Comparison of ENCODE assay signal across 8 cellular contexts in the genomic region with DNA sequence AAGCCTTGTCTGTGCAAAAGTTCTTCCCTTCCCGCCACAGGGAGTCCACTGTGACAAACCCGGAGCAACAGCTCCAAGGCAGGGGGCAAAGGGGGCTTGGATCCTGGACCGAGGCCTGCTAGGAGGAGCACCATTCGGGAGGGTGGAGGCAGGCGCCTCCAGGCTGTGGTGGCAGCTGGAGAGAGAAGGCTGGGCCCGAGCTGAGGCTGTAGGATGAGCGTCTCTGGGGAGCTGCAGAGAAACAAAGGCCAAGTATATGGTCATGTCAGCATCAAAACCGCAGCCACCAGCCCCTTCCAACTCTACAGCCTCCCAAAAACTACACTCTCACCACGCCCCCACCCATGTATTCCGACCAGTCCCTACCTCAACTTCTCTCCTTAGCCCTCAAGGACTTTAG. TPM values are rescaled to one million over a fixed set of nuclear protein-coding genes. Genes with fewer than 3 reads are reported as not detected.
DNase-seq lines count a peak whose midpoint lies in the region; ATAC-seq and TF ChIP-seq lines count a peak whose summit lies in the region.

No MANE protein-coding gene starts in this region.

- H4K20me1 ChIP-seq in MM.1S (ENCODE audit: insufficient read depth, low read length): no peaks in the 10 kb centered on the region

- H3K4me3 ChIP-seq in AG10803 (ENCODE audit: low read length) (peak overlapping the region; percentile 79), MM.1S (ENCODE audit: low read length) (peak overlapping the region; percentile 84)
- peak overlapping the region; percentile 89 for H3K4me3 ChIP-seq in naive thymus-derived CD4-positive, alpha-beta T cell (ENCODE audit: low read length)

- peak overlapping the region; percentile 92 for H3K9ac ChIP-seq in MM.1S (ENCODE audit: low read length)

- H3K36me3 ChIP-seq in MM.1S (replicated peaks; ENCODE audit: insufficient read depth, low read length): peaks cover 8% of the 10 kb centered on the region; the same call in 1 of the 2 replicates
- H3K36me3 ChIP-seq in naive thymus-derived CD4-positive, alpha-beta T cell (ENCODE audit: control insufficient read depth in 2 of 3, insufficient read depth in 3 of 3, low read length in 3 of 3): peaks cover 0 to 30% (median 0%) of the 10 kb centered on the region in 3 experiments

- 0 out of 2 replicates have a peak, but pooled peaks cover 4% of the 10 kb centered on the region for H3K27me3 ChIP-seq in MM.1S (replicated peaks; ENCODE audit: insufficient read depth, low read length)
- H3K27me3 ChIP-seq in naive thymus-derived CD4-positive, alpha-beta T cell (ENCODE audit: control insufficient read depth in 2 of 2, insufficient read depth in 2 of 2, low read length in 2 of 2): no peaks in the 10 kb centered on the region

- peak overlapping the region; percentile 88 for H3K4me3 Mint-ChIP-seq in dendritic cell treated with granulocyte-macrophage colony-stimulating factor and Interleukin-4, amounts not matched to agents 40 ng/mL and 50 ng/mL, for 4 days
- peak overlapping the region; percentile 92 to 99 (median 98) for H3K4me3 Mint-ChIP-seq in naive thymus-derived CD4-positive, alpha-beta T cell

- intact Hi-C loops in dendritic cell treated with granulocyte-macrophage colony-stimulating factor and Interleukin-4, amounts not matched to agents 40 ng/mL and 50 ng/mL, for 4 days (cut with micrococcal nuclease): no loop called here
- intact Hi-C loops in naive thymus-derived CD4-positive, alpha-beta T cell (cut with micrococcal nuclease): loop anchor here (1.0 to 5.0 kb wide), 2 partner anchors 9 to 1893 kb away; a partner anchor contains a TSS

- H3K27ac Mint-ChIP-seq in dendritic cell treated with granulocyte-macrophage colony-stimulating factor and Interleukin-4, amounts not matched to agents 40 ng/mL and 50 ng/mL, for 4 days: peak overlapping the region; percentile 99
- peak overlapping the region; percentile 95 to 100 (median 99) for H3K27ac Mint-ChIP-seq in naive thymus-derived CD4-positive, alpha-beta T cell

- H3K27me3 Mint-ChIP-seq in dendritic cell treated with granulocyte-macrophage colony-stimulating factor and Interleukin-4, amounts not matched to agents 40 ng/mL and 50 ng/mL, for 4 days: no peaks in the 10 kb centered on the region
- no peaks in the 10 kb centered on the region for H3K27me3 Mint-ChIP-seq in naive thymus-derived CD4-positive, alpha-beta T cell

- H3K4me1 Mint-ChIP-seq in dendritic cell treated with granulocyte-macrophage colony-stimulating factor and Interleukin-4, amounts not matched to agents 40 ng/mL and 50 ng/mL, for 4 days (ENCODE audit: low read depth): peaks cover 79% of the 10 kb centered on the region
- peaks cover 49 to 77% (median 62%) of the 10 kb centered on the region in 7 donors for H3K4me1 Mint-ChIP-seq in naive thymus-derived CD4-positive, alpha-beta T cell

- H3K27ac ChIP-seq in MM.1S (ENCODE audit: low read length): peak overlapping the region; percentile 86; the same call in 1 of the 2 replicates
- H3K27ac ChIP-seq in naive thymus-derived CD4-positive, alpha-beta T cell (ENCODE audit: low read depth, low read length): peak overlapping the region; percentile 96

- H3K79me2 ChIP-seq in MM.1S (ENCODE audit: low read length): peaks cover 53% of the 10 kb centered on the region

- peaks cover 46% of the 10 kb centered on the region for H3K4me1 ChIP-seq in MM.1S (ENCODE audit: low read length)
- H3K4me1 ChIP-seq in naive thymus-derived CD4-positive, alpha-beta T cell (ENCODE audit: control insufficient read depth in 2 of 2, insufficient read depth in 2 of 2, low read length in 2 of 2): peaks cover 39 to 53% of the 10 kb centered on the region in 2 donors

- peak overlapping the region; percentile 68 for H3K4me2 ChIP-seq in MM.1S (ENCODE audit: low read depth, low read length)

- H3K36me3 Mint-ChIP-seq in dendritic cell treated with granulocyte-macrophage colony-stimulating factor and Interleukin-4, amounts not matched to agents 40 ng/mL and 50 ng/mL, for 4 days (ENCODE audit: low read depth): peaks cover 57% of the 10 kb centered on the region
- H3K36me3 Mint-ChIP-seq in naive thymus-derived CD4-positive, alpha-beta T cell: peaks cover 0 to 26% (median 12%) of the 10 kb centered on the region in 5 donors

- CTCF ChIA-PET in naive thymus-derived CD4-positive, alpha-beta T cell (lab: Charles Lee): interaction anchor here (0.6 to 2.1 kb wide), 3 partner anchors 12 to 49 kb away, joined by 3 to 5 read pairs (median 3); no protein-coding TSS in a partner anchor

- no peak for ATAC-seq in naive thymus-derived CD4-positive, alpha-beta T cell
- ATAC-seq in GM18868 (IDR thresholded peaks at IDR 0.05; ENCODE audit: unreplicated experiment) (no peak), HG02884 (IDR thresholded peaks at IDR 0.05; ENCODE audit: unreplicated experiment) (no peak), HG03378 (IDR thresholded peaks at IDR 0.05; ENCODE audit: unreplicated experiment) (no peak)

- DNase-seq in AG10803 (ENCODE audit: low read depth) (peak; percentile 44), MM.1S (no peak), LoVo (ENCODE audit: low spot score) (no peak)
- no peak for DNase-seq in naive thymus-derived CD4-positive, alpha-beta T cell

- H3K9me2 ChIP-seq in MM.1S (replicated peaks; ENCODE audit: insufficient read depth, low read length): no peaks in the 10 kb centered on the region

- H3F3A ChIP-seq in MM.1S (ENCODE audit: insufficient read depth, low read length): peaks cover 19% of the 10 kb centered on the region

- H2AFZ ChIP-seq in MM.1S (ENCODE audit: low read length): peak overlapping the region; percentile 92

- no peaks in the 10 kb centered on the region for H3K9me3 Mint-ChIP-seq in dendritic cell treated with granulocyte-macrophage colony-stimulating factor and Interleukin-4, amounts not matched to agents 40 ng/mL and 50 ng/mL, for 4 days
- H3K9me3 Mint-ChIP-seq in naive thymus-derived CD4-positive, alpha-beta T cell: peaks cover 0 to 4% (median 0%) of the 10 kb centered on the region in 11 donors

- no peak for TF ChIP-seq CTCF in AG10803 (conservative IDR thresholded peaks at IDR 0.05; ENCODE audit: low read length)
- no peak for TF ChIP-seq CTCF in MM.1S (IDR thresholded peaks at IDR 0.05; ENCODE audit: low read length)

- no peaks in the 10 kb centered on the region for H3K9me3 ChIP-seq in MM.1S (replicated peaks; ENCODE audit: insufficient read depth, low read length)
- H3K9me3 ChIP-seq in naive thymus-derived CD4-positive, alpha-beta T cell (ENCODE audit: control insufficient read depth in 2 of 3, low read length in 3 of 3): no peaks in the 10 kb centered on the region

- POLR2A ChIA-PET in naive thymus-derived CD4-positive, alpha-beta T cell (lab: Charles Lee): interaction anchor here (1.9 to 5.7 kb wide), 4 partner anchors 9 to 48 kb away, joined by 8 to 121 read pairs (median 19); a partner anchor contains a TSS

RNA-seq across cellular contexts. Expression of a gene that starts 0.6 kb away (rescaled TPM):
- 10 to 100 TPM; 22.5 to 51.1 (median 33.3) TPM for total RNA-seq in naive thymus-derived CD4-positive, alpha-beta T cell
- 1 to 10 TPM; 4.4 to 7.3 TPM for polyA plus RNA-seq in naive thymus-derived CD4-positive, alpha-beta T cell

RNA-seq across cellular contexts. Expression of a gene that starts 12.9 kb away (rescaled TPM):
- 10 to 100 TPM; 28.7 to 49.8 (median 42.7) TPM for total RNA-seq in naive thymus-derived CD4-positive, alpha-beta T cell
- polyA plus RNA-seq in naive thymus-derived CD4-positive, alpha-beta T cell: 10 to 100 TPM; 16.6 to 33.7 TPM

RNA-seq across cellular contexts. Expression of a gene that starts 33.7 kb away (rescaled TPM):
- 10 to 100 TPM; 44.5 to 87.5 (median 68.0) TPM for total RNA-seq in naive thymus-derived CD4-positive, alpha-beta T cell
- polyA plus RNA-seq in naive thymus-derived CD4-positive, alpha-beta T cell: 10 to 100 TPM in 1 of 2 donors, 1 to 10 TPM in 1; 7.6 to 13.7 TPM
